ENCODE assay signal across 10 cellular contexts in the genomic region with DNA sequence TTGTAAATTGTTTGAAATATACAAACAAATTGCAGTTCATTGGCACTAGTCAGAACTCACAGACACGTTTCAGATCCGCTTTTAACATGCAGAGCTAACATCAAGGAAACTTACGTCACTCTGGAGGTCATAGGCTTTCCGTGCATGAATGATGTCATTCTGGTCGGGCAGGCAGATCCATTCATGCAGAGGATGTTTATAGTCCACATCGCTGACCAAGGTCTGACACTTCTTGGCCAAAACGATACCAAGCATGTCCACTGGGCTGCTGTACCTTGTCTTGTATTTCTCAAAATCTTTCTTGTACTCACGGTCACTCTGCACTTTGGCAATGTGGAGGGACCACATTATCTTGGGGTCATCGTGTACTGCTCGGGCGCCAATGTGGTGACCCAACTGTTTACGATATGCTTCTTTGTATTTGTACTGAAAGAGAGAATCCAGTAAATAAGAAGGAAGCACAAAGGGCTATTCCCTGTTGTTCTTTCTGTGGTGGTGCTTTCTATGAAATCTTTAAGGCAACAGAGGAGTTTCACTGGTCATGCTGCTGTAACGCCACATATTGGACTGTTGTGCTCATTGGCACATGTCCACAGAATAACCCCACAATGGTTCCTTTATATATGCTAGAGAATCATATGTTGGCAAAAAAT.
DNase-seq lines count a peak whose midpoint lies in the region; ATAC-seq, FAIRE-seq and TF ChIP-seq lines count a peak whose summit lies in the region.
"Had no signal": no experiment of that assay in that cellular context is flagged by ENCODE, and none has a peak within 500 bp of the region (broad histone marks: within the 10 kb centered on the region; RNA-seq: fewer than 3 reads in every experiment).

No MANE protein-coding gene starts in this region.

- TF ChIP-seq CTCF in AG04450 (IDR thresholded peaks at IDR 0.05; ENCODE audit: low read depth, low read length): 0 out of 2 replicates have a peak, but pooled peaks have one; percentile 7
- no peak for TF ChIP-seq CTCF in activated B cell treated with CpG ODN at 0.5 μM for 24 hours (IDR thresholded peaks at IDR 0.05)
- no peak for TF ChIP-seq CTCF in D721Med (IDR thresholded peaks at IDR 0.05; ENCODE audit: insufficient read depth, missing control alignments)

- no peaks in the 10 kb centered on the region for H3K36me3 Mint-ChIP-seq in activated B cell treated with CpG ODN at 0.5 μM for 24 hours (ENCODE audit: low read depth)

- ATAC-seq in activated B cell treated with CpG ODN at 0.5 μM for 24 hours (ENCODE audit: low read depth): peak; percentile 25

- POLR2A ChIA-PET in AG04450 (lab: Yijun Ruan, JAX) (no interaction called here), activated B cell treated with CpG ODN at 0.5 μM for 24 hours (lab: Charles Lee) (no interaction called here)

- no peaks in the 10 kb centered on the region for H3K27me3 ChIP-seq in AG04450 (ENCODE audit: control insufficient read depth, insufficient read depth, low read length)

- H3K27ac ChIP-seq in AG04450 (ENCODE audit: low read depth, low read length): no peak overlapping the region
- H3K27ac ChIP-seq: skin epidermis had no signal

- no peaks in the 10 kb centered on the region for H3K4me1 Mint-ChIP-seq in activated B cell treated with CpG ODN at 0.5 μM for 24 hours

- FAIRE-seq in HTR-8/SVneo (lab: Jason Lieb, UNC) (peak; percentile 66), D721Med (lab: Jason Lieb, UNC) (no peak)

- no peaks in the 10 kb centered on the region for H3K9me3 Mint-ChIP-seq in activated B cell treated with CpG ODN at 0.5 μM for 24 hours

- H3K9me3 ChIP-seq in AG04450 (ENCODE audit: control insufficient read depth, insufficient read depth, low read length): no peaks in the 10 kb centered on the region

- H3K4me3 ChIP-seq in AG04450 (ENCODE audit: low read depth, low read length): no peak overlapping the region
- H3K4me3 ChIP-seq: skin epidermis had no signal

- no peaks in the 10 kb centered on the region for H3K27me3 Mint-ChIP-seq in activated B cell treated with CpG ODN at 0.5 μM for 24 hours

- intact Hi-C loops in activated B cell treated with CpG ODN at 0.5 μM for 24 hours (cut with micrococcal nuclease): no loop called here

- no peak overlapping the region for H3K27ac Mint-ChIP-seq in activated B cell treated with CpG ODN at 0.5 μM for 24 hours

- DNase-seq in AG04450 (ENCODE audit: low read depth, low spot score): no peak
- no peak for DNase-seq in HTR-8/SVneo (ENCODE audit: insufficient read length, low spot score)
- DNase-seq in activated B cell treated with CpG ODN at 0.5 μM for 24 hours: no peak
- DNase-seq in kidney glomerular epithelial cell (lab: John Stamatoyannopoulos, UW): peak; percentile 55
- no peak for DNase-seq in activated naive CD4-positive, alpha-beta T cell (lab: John Stamatoyannopoulos, UW)
- DNase-seq in NCI-H510A (lab: John Stamatoyannopoulos, UW): no peak
- no peak for DNase-seq in islet precursor cell
- DNase-seq in D721Med (ENCODE audit: insufficient read length, low spot score): no peak
- DNase-seq: NCI-H146 had no signal

- H3K4me3 Mint-ChIP-seq in activated B cell treated with CpG ODN at 0.5 μM for 24 hours: no peak overlapping the region

- CTCF ChIA-PET in AG04450 (lab: Charles Lee): no interaction called here
- CTCF ChIA-PET in activated B cell treated with CpG ODN at 0.5 μM for 24 hours (lab: Charles Lee): no interaction called here
